1 cellular context compared by ENCODE assay signal in the genomic region with DNA sequence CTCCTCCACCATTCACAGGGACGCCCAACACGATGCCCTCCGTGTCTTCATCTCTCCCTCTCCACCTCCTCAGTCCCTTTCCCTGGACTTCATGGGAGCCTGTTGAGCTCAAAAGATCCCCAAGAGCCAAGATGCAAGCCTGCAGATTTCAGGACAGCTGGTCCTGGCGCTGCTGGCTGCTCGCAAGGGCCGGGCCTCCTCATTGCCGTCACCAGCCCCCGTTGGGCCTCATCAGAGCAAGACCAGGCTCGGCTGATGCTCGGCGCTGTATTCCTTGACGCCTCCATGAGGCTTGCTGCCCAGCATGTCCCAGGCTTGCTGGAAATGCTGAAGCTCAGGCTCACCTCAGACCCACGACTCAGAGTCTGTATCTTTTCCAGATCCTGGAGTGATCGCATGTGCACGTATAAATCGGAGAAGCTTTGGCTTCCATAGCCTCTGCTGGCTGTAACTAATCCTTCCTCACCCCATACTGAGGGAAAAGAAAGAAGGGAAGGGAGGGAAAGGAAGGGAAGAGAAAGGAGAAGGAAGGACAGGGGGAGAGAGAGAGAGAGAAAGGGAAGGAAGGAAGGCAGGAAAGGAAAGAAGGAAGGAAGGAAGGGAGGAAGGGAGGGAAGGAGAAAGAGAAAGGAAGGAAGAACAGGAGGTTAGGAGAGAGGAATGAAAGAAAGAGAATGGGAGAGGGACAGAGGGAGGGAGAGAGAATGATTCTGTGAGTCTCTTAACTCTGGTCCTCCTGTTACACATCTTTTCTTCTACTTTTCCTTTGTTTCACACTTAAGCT.
A peak's percentile ranks its signal among the peaks of the same experiment; 100 is the strongest.
TF ChIP-seq lines count a peak whose summit lies in the region.

No MANE protein-coding gene starts in this region.

TF ChIP-seq in HEK293, 187 proteins besides CTCF, POLR2A, EP300 and RAD21 (continued from another document):
- TF ChIP-seq ZNF23 (tag by site-specific recombination; IDR thresholded peaks at IDR 0.05; ENCODE audit: borderline replicate concordance): no peak; the same call in 1 of the 2 replicates
- TF ChIP-seq ZNF544 (tag by site-specific recombination; IDR thresholded peaks at IDR 0.05): 0 out of 2 replicates have a peak, but pooled peaks have one; percentile 46
- TF ChIP-seq ZBTB48 (tag by site-specific recombination; IDR thresholded peaks at IDR 0.05): no peak
- TF ChIP-seq ZNF560 (tag by site-specific recombination; IDR thresholded peaks at IDR 0.05; ENCODE audit: borderline replicate concordance): no peak
- TF ChIP-seq, protein P1, sequence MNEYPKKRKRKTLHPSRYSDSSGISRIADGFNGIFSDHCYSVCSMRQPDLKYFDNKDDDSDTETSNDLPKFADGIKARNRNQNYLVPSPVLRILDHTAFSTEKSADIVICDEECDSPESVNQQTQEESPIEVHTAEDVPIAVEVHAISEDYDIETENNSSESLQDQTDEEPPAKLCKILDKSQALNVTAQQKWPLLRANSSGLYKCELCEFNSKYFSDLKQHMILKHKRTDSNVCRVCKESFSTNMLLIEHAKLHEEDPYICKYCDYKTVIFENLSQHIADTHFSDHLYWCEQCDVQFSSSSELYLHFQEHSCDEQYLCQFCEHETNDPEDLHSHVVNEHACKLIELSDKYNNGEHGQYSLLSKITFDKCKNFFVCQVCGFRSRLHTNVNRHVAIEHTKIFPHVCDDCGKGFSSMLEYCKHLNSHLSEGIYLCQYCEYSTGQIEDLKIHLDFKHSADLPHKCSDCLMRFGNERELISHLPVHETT (tag by site-specific recombination; IDR thresholded peaks at IDR 0.05): peak; percentile 62; the same call in 1 of the 2 replicates
- no peak for TF ChIP-seq ZNF266 (tag by site-specific recombination; IDR thresholded peaks at IDR 0.05; ENCODE audit: low read depth)
- TF ChIP-seq PRDM1 (tag by site-specific recombination; IDR thresholded peaks at IDR 0.05): peak; percentile 97
- no peak for TF ChIP-seq ZNF843 (tag by site-specific recombination; IDR thresholded peaks at IDR 0.05)
- TF ChIP-seq ZNF394 (tag by site-specific recombination; IDR thresholded peaks at IDR 0.05; ENCODE audit: borderline replicate concordance): no peak
- TF ChIP-seq ZNF366 (tag by site-specific recombination; conservative IDR thresholded peaks at IDR 0.05): peak; percentile 99
- TF ChIP-seq ZNF521 (tag by site-specific recombination; IDR thresholded peaks at IDR 0.05): peak; percentile 98; the same call in 1 of the 2 replicates
- TF ChIP-seq, protein P2, sequence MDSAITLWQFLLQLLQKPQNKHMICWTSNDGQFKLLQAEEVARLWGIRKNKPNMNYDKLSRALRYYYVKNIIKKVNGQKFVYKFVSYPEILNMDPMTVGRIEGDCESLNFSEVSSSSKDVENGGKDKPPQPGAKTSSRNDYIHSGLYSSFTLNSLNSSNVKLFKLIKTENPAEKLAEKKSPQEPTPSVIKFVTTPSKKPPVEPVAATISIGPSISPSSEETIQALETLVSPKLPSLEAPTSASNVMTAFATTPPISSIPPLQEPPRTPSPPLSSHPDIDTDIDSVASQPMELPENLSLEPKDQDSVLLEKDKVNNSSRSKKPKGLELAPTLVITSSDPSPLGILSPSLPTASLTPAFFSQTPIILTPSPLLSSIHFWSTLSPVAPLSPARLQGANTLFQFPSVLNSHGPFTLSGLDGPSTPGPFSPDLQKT (IDR thresholded peaks at IDR 0.05; ENCODE audit: borderline replicate concordance, low read depth, low read length): no peak
- TF ChIP-seq ZNF610 (tag by site-specific recombination; IDR thresholded peaks at IDR 0.05; ENCODE audit: borderline replicate concordance): no peak
- no peak for TF ChIP-seq TCF7L2 (IDR thresholded peaks at IDR 0.05; ENCODE audit: borderline replicate concordance, low read depth, low read length)
- peak; percentile 93; the same call in 1 of the 2 replicates for TF ChIP-seq ZNF114 (tag by site-specific recombination; IDR thresholded peaks at IDR 0.05)
- no peak for TF ChIP-seq ZNF248 (tag by site-specific recombination; IDR thresholded peaks at IDR 0.05)
- no peak for TF ChIP-seq ZSCAN16 (tag by site-specific recombination; IDR thresholded peaks at IDR 0.05)
